7 cellular contexts compared by ENCODE assay signal in the genomic region with DNA sequence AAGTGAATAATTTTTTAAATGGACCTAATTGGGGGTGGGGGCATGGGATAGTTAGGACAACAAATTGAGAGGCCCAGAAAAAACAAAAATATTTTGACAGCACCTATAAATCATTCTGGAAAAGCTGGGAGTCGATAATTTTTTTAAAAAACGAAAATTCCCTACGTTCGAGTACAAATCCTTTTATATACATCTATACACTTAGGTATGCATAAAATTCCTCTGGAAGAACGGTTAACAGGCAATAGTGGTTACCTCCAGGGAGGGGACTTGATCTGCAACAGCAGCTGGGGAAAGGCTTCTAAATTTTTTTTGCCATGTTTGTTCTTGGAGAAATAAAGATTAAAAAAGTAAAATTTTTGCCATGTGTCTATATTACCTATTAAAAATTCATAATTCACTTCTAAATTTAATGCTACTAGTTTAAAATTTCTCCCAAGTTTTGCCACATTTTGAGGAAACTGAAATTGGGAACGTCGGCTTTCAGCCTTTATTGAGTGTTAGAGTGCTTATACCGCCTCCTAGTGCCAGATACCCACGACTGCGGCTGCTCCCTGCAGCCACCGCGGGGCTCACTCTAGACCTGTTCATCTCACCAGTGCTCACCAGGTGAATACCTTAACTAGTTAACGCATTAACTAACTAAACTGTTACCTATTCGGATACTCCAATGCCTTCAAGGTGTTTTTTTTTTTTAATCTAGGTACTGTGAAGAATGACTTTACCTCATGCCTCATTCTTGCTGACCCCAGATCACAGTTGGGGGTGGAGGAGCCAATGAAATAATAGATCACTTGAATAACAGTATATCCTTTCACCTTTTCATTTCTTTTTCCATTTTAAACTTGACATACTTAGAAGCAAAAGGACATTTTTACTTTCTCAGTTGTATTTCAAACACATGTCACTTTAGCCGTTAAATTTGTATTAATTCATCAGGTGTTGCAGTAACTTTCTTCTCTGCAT. TPM values are rescaled to one million over a fixed set of nuclear protein-coding genes. Genes with fewer than 3 reads are reported as not detected.
A peak's percentile ranks its signal among the peaks of the same experiment; 100 is the strongest.
DNase-seq lines count a peak whose midpoint lies in the region; ATAC-seq and TF ChIP-seq lines count a peak whose summit lies in the region.

No MANE protein-coding gene starts in this region.

- CTCF ChIA-PET in Panc1 (lab: Charles Lee) = no interaction called here

- WGBS in aorta, 2 donors = 73% methylated on average over 15 of the region's 15 CpGs

- H3K27me3 ChIP-seq in Panc1 (ENCODE audit: control insufficient read depth, insufficient read depth, low read length) = peaks cover 30% of the 10 kb centered on the region
- H3K27me3 ChIP-seq in aorta (ENCODE audit: control insufficient read depth in 1 of 2, insufficient read depth in 2 of 2, low read length in 1 of 2) = no peaks in the 10 kb centered on the region

- no peak overlapping the region for H3K27ac ChIP-seq in Panc1 (ENCODE audit: low read length)
- H3K27ac ChIP-seq in aorta (ENCODE audit: low read depth in 1 of 2, low read length in 2 of 2) = no peak overlapping the region

- H3K36me3 ChIP-seq in Panc1 (ENCODE audit: control insufficient read depth, insufficient read depth, low read length) (no peaks in the 10 kb centered on the region), aorta (ENCODE audit: control insufficient read depth in 1 of 2, insufficient read depth in 2 of 2, low read length in 1 of 2) (no peaks in the 10 kb centered on the region)

- H3K9me3 ChIP-seq in Panc1 (ENCODE audit: control insufficient read depth, insufficient read depth, low read depth, low read length) (no peaks in the 10 kb centered on the region), aorta (ENCODE audit: control insufficient read depth, low read length) (no peaks in the 10 kb centered on the region)

- intact Hi-C loops in Panc1 (cut with micrococcal nuclease; ENCODE audit: unreplicated experiment) (loop anchor here (5.0 kb wide), 1 partner anchor 88 kb away; no protein-coding TSS in a partner anchor), aorta (cut with DNase I) (no loop called here)

- in situ Hi-C loops in GM13976 (cut with MboI; ENCODE audit: low sequenced_read_pairs, unreplicated experiment) = loop anchor here (10.0 kb wide), 1 partner anchor 85 kb away; no protein-coding TSS in a partner anchor
- in situ Hi-C loops in Panc1 (cut with HindIII; ENCODE audit: low pct_unique_long_range_greater_than_20kb, low sequenced_read_pairs) = no loop called here

- DNase-seq in GM13976 (ENCODE audit: low spot score) = peak; percentile 65
- peak; percentile 2 for DNase-seq in Panc1 (ENCODE audit: low read depth, low spot score)
- peak; percentile 15 for DNase-seq in dermis blood vessel endothelial cell
- DNase-seq in stimulated activated CD4-positive, alpha-beta T cell treated with anti-CD3 and anti-CD28 coated beads, Interleukin-15, amount 100 ng/mL, for 24 hours = peak; percentile 39
- no peak for DNase-seq in aorta
- no peak for DNase-seq in omental fat pad (ENCODE audit: low spot score)

- BruUV-seq in Panc1 (replicated peaks; lab: Mats Ljungman, UMichigan) = no TSS peak

- TF ChIP-seq CTCF in GM13976 (IDR thresholded peaks at IDR 0.05; ENCODE audit: borderline replicate concordance, control extremely low read depth, extremely low read depth, insufficient read depth, missing control alignments) = peak; percentile 36
- TF ChIP-seq CTCF in Panc1 (IDR thresholded peaks at IDR 0.05) = peak; percentile 74
- no peak for TF ChIP-seq CTCF in omental fat pad (IDR thresholded peaks at IDR 0.05)

- POLR2A ChIA-PET in Panc1 (lab: Charles Lee) = no interaction called here

- ATAC-seq in Panc1 (no peak), aorta (ENCODE audit: low FRiP score) (no peak), HG03025 (IDR thresholded peaks at IDR 0.05; ENCODE audit: low FRiP score, unreplicated experiment) (no peak), omental fat pad (ENCODE audit: low FRiP score) (no peak)

- H3K4me3 ChIP-seq in Panc1 (ENCODE audit: low read depth in 2 of 2, low read length in 2 of 2) (no peak overlapping the region), aorta (ENCODE audit: low read length in 2 of 2) (no peak overlapping the region)

- H3K4me1 ChIP-seq in Panc1 (ENCODE audit: control insufficient read depth, insufficient read depth, low read length) (no peaks in the 10 kb centered on the region), aorta (ENCODE audit: control insufficient read depth in 1 of 2, insufficient read depth in 2 of 2, low read length in 2 of 2) (peaks cover 0 to 2% of the 10 kb centered on the region in 2 donors)

RNA-seq across cellular contexts. Expression of gene BHMT, which starts 1.8 kb away (rescaled TPM):
- total RNA-seq in Panc1 (2021; ENCODE audit: unreplicated experiment) = not detected
- polyA plus RNA-seq in Panc1 (2012; ENCODE audit: insufficient read length) = not detected
- 0.28 TPM in 1 of 2 replicates, not detected in the other for total RNA-seq in dermis blood vessel endothelial cell
- under 1 TPM; 0.48 to 0.49 TPM for total RNA-seq in aorta
- polyA plus RNA-seq in aorta = 1 to 10 TPM in 1 of 2 donors, under 1 TPM in 1; 0.05 to 2.3 TPM
- 1 to 10 TPM in 3 of 4 donors, under 1 TPM in 1; 0.28 to 3.8 (median 2.4) TPM for total RNA-seq in omental fat pad

RNA-seq across cellular contexts. Expression of gene BHMT2, which starts 40.2 kb away (rescaled TPM):
- total RNA-seq in Panc1 (2021; ENCODE audit: unreplicated experiment) (not detected), dermis blood vessel endothelial cell (5.4 and 18.7 TPM in 2 replicates), aorta (10 to 100 TPM; 16.3 to 34.7 TPM), omental fat pad (10 to 100 TPM; 20.8 to 37.2 (median 25.0) TPM)
- not detected for polyA plus RNA-seq in Panc1 (2012; ENCODE audit: insufficient read length)
- polyA plus RNA-seq in aorta = 10 to 100 TPM; 17.2 to 22.7 TPM

RNA-seq across cellular contexts. Expression of gene DMGDH, which starts 40.3 kb away (rescaled TPM):
- 0.54 TPM for total RNA-seq in Panc1 (2021; ENCODE audit: unreplicated experiment)
- polyA plus RNA-seq in Panc1 (2012; ENCODE audit: insufficient read length) = 0.44 TPM
- 0.68 and 1.4 TPM in 2 replicates for total RNA-seq in dermis blood vessel endothelial cell
- total RNA-seq in aorta = 1 to 10 TPM; 1.6 to 5.2 TPM
- 1 to 10 TPM in 1 of 2 donors, under 1 TPM in 1; 0.64 to 4.8 TPM for polyA plus RNA-seq in aorta
- total RNA-seq in omental fat pad = 10 to 100 TPM in 1 of 4 donors, 1 to 10 TPM in 3; 2.8 to 13.9 (median 4.4) TPM

Comparison
In these comparisons a context has a peak if more than half of its experiments do, and no peak if none do; other contexts are left out.
1. DNase-seq: peak in GM13976 (single experiment), Panc1 (single experiment), dermis blood vessel endothelial cell (single experiment) and stimulated activated CD4-positive, alpha-beta T cell treated with anti-CD3 and anti-CD28 coated beads, Interleukin-15, amount 100 ng/mL, for 24 hours (single experiment); none in aorta (0 of 2) and omental fat pad (single experiment).
2. CTCF ChIP-seq: peak in GM13976 (single experiment) and Panc1 (single experiment); none in omental fat pad (0 of 3).